Comparison of ENCODE assay signal across 8 cellular contexts in genomic region chr16:27234603-27235002, GRCh38. TPM values are rescaled to one million over a fixed set of nuclear protein-coding genes. Genes with fewer than 3 reads are reported as not detected.
A peak's percentile ranks its signal among the peaks of the same experiment; 100 is the strongest.
DNase-seq lines count a peak whose midpoint lies in the region; ATAC-seq and TF ChIP-seq lines count a peak whose summit lies in the region.

No MANE protein-coding gene starts in this region.

- CTCF ChIA-PET in CD4-positive, alpha-beta memory T cell (lab: Charles Lee; ENCODE audit: partially characterized antibody), result interaction anchor here (0.7 to 9.9 kb wide), 43 partner anchors 9 to 229 kb away, joined by 3 to 213 read pairs (median 9); partner anchors contain the start of genes IL21R, KDM8 and NSMCE1

- intact Hi-C loops in CD4-positive, alpha-beta memory T cell (cut with micrococcal nuclease), result loop anchor here (1.0 kb wide), 9 partner anchors 31 to 223 kb away; partner anchors contain the start of genes IL21R, KDM8 and NSMCE1
- intact Hi-C loops in dendritic cell treated with granulocyte-macrophage colony-stimulating factor and Interleukin-4, amounts not matched to agents 40 ng/mL and 50 ng/mL, for 4 days (cut with micrococcal nuclease), result loop anchor here (1.0 to 10.0 kb wide), 5 partner anchors 38 to 220 kb away; partner anchors contain the start of gene IL4R
- intact Hi-C loops in posterior vena cava (cut with DNase I), result loop anchor here (5.0 to 10.0 kb wide), 4 partner anchors 80 to 220 kb away; partner anchors contain the start of gene IL4R (in 1 of the 2)

- no peaks in the 10 kb centered on the region for H3K9me3 ChIP-seq in CD4-positive, alpha-beta memory T cell (ENCODE audit: control insufficient read depth in 1 of 2, low read length in 2 of 2)
- no peaks in the 10 kb centered on the region for H3K9me3 ChIP-seq in Loucy (ENCODE audit: insufficient read depth, low read depth, low read length)

- no peaks in the 10 kb centered on the region for H4K20me1 ChIP-seq in Loucy (ENCODE audit: insufficient read depth, low read length, poor library complexity, severe bottlenecking)

- peak overlapping the region; percentile 97 to 100 (median 100) for H3K27ac Mint-ChIP-seq in CD4-positive, alpha-beta memory T cell
- peak overlapping the region; percentile 61 for H3K27ac Mint-ChIP-seq in dendritic cell treated with granulocyte-macrophage colony-stimulating factor and Interleukin-4, amounts not matched to agents 40 ng/mL and 50 ng/mL, for 4 days

- H3K27me3 ChIP-seq in CD4-positive, alpha-beta memory T cell (ENCODE audit: insufficient read depth, low read length), result no peaks in the 10 kb centered on the region
- H3K27me3 ChIP-seq in Loucy (ENCODE audit: insufficient read depth, low read length, poor library complexity, severe bottlenecking) (no peaks in the 10 kb centered on the region), foreskin keratinocyte (no peaks in the 10 kb centered on the region)

- peaks cover 100% of the 10 kb centered on the region for H3K4me1 ChIP-seq in CD4-positive, alpha-beta memory T cell (ENCODE audit: insufficient read depth, low read length)
- H3K4me1 ChIP-seq in Loucy (ENCODE audit: insufficient read depth, low read length, poor library complexity, severe bottlenecking) (peaks cover 84% of the 10 kb centered on the region), foreskin keratinocyte (peaks cover 7% of the 10 kb centered on the region)

- no peaks in the 10 kb centered on the region for H3K36me3 ChIP-seq in CD4-positive, alpha-beta memory T cell (ENCODE audit: insufficient read depth, low read length)
- H3K36me3 ChIP-seq in Loucy (ENCODE audit: insufficient read depth, low read length), result no peaks in the 10 kb centered on the region

- peaks cover 9 to 17% of the 10 kb centered on the region in 2 donors for H3K36me3 Mint-ChIP-seq in CD4-positive, alpha-beta memory T cell
- peaks cover 19% of the 10 kb centered on the region for H3K36me3 Mint-ChIP-seq in dendritic cell treated with granulocyte-macrophage colony-stimulating factor and Interleukin-4, amounts not matched to agents 40 ng/mL and 50 ng/mL, for 4 days (ENCODE audit: low read depth)

- peaks cover 68 to 99% (median 84%) of the 10 kb centered on the region in 4 donors for H3K4me1 Mint-ChIP-seq in CD4-positive, alpha-beta memory T cell
- H3K4me1 Mint-ChIP-seq in dendritic cell treated with granulocyte-macrophage colony-stimulating factor and Interleukin-4, amounts not matched to agents 40 ng/mL and 50 ng/mL, for 4 days (ENCODE audit: low read depth), result peaks cover 69% of the 10 kb centered on the region

- peak overlapping the region in 1 of 2 donors; percentile 26 for H3K4me3 ChIP-seq in CD4-positive, alpha-beta memory T cell (ENCODE audit: low read length in 2 of 2)
- peak overlapping the region; percentile 54 for H3K4me3 ChIP-seq in Loucy (ENCODE audit: low read length, poor library complexity, severe bottlenecking)

- no peaks in the 10 kb centered on the region for H3K9me3 Mint-ChIP-seq in CD4-positive, alpha-beta memory T cell
- no peaks in the 10 kb centered on the region for H3K9me3 Mint-ChIP-seq in dendritic cell treated with granulocyte-macrophage colony-stimulating factor and Interleukin-4, amounts not matched to agents 40 ng/mL and 50 ng/mL, for 4 days

- POLR2A ChIA-PET in CD4-positive, alpha-beta memory T cell (lab: Charles Lee; ENCODE audit: partially characterized antibody), result interaction anchor here (0.6 to 11.9 kb wide), 37 partner anchors 10 to 228 kb away, joined by 3 to 239 read pairs (median 13); partner anchors contain the start of genes IL21R, KDM8 and NSMCE1

- H3K79me2 ChIP-seq in Loucy (ENCODE audit: insufficient read depth, low read length), result peaks cover 8% of the 10 kb centered on the region; the same call in 1 of the 2 replicates

- H3K9me2 ChIP-seq in Loucy (replicated peaks; ENCODE audit: low read depth, low read length), result no peaks in the 10 kb centered on the region

- peak overlapping the region; percentile 90 for H3K27ac ChIP-seq in CD4-positive, alpha-beta memory T cell (ENCODE audit: low read depth, low read length)
- no peak overlapping the region for H3K27ac ChIP-seq in foreskin keratinocyte

- H3K27me3 Mint-ChIP-seq in CD4-positive, alpha-beta memory T cell, result no peaks in the 10 kb centered on the region
- no peaks in the 10 kb centered on the region for H3K27me3 Mint-ChIP-seq in dendritic cell treated with granulocyte-macrophage colony-stimulating factor and Interleukin-4, amounts not matched to agents 40 ng/mL and 50 ng/mL, for 4 days

- no peak for ATAC-seq in foreskin keratinocyte
- ATAC-seq in GM18520 (IDR thresholded peaks at IDR 0.05; ENCODE audit: unreplicated experiment), result no peak

- no peak overlapping the region for H2AFZ ChIP-seq in Loucy (ENCODE audit: low read length)

- H3K4me2 ChIP-seq in Loucy (ENCODE audit: low read depth, low read length, poor library complexity, severe bottlenecking), result peak overlapping the region; percentile 63

- H3K9ac ChIP-seq in Loucy (ENCODE audit: low read depth, low read length, poor library complexity, severe bottlenecking), result peak overlapping the region; percentile 67

- peaks cover 7% of the 10 kb centered on the region; the same call in 1 of the 2 replicates for H3F3A ChIP-seq in Loucy (ENCODE audit: low read depth)

- peak overlapping the region; percentile 75 to 92 (median 84) for H3K4me3 Mint-ChIP-seq in CD4-positive, alpha-beta memory T cell
- no peak overlapping the region for H3K4me3 Mint-ChIP-seq in dendritic cell treated with granulocyte-macrophage colony-stimulating factor and Interleukin-4, amounts not matched to agents 40 ng/mL and 50 ng/mL, for 4 days

- TF ChIP-seq CTCF in Loucy (conservative IDR thresholded peaks at IDR 0.05; ENCODE audit: low read length) (no peak), foreskin keratinocyte (conservative IDR thresholded peaks at IDR 0.05) (no peak)

- no peak for DNase-seq in CD4-positive, alpha-beta memory T cell
- DNase-seq in posterior vena cava (ENCODE audit: low spot score), result peak; percentile 67
- DNase-seq in UCSD-AML1 (lab: John Stamatoyannopoulos, UW; ENCODE audit: unreplicated experiment), result no peak
- DNase-seq in A172 (ENCODE audit: low spot score), result no peak
- no peak for DNase-seq in foreskin keratinocyte

RNA-seq across cellular contexts. Expression of gene KDM8, which starts 31.3 kb away (rescaled TPM):
- 10 to 100 TPM; 28.6 to 31.0 TPM for total RNA-seq in CD4-positive, alpha-beta memory T cell
- polyA plus RNA-seq in CD4-positive, alpha-beta memory T cell, result 1 to 10 TPM; 4.8 to 8.1 TPM
- total RNA-seq in posterior vena cava, result 1 to 10 TPM; 4.4 to 4.6 TPM
- 2.7 and 6.0 TPM in 2 replicates for total RNA-seq in A172 (2014; rRNA removed; shearing (Covaris generic))
- 1.8 and 2.6 TPM in 2 replicates for total RNA-seq in foreskin keratinocyte
- polyA plus RNA-seq in foreskin keratinocyte, result 1.8 TPM in 2 replicates

RNA-seq across cellular contexts. Expression of gene NSMCE1, which starts 34.0 kb away (rescaled TPM):
- 10 to 100 TPM; 66.6 to 70.7 TPM for total RNA-seq in CD4-positive, alpha-beta memory T cell
- polyA plus RNA-seq in CD4-positive, alpha-beta memory T cell, result 100 to 1,000 TPM; 142 to 202 TPM
- total RNA-seq in posterior vena cava (10 to 100 TPM; 45.3 to 52.0 TPM), foreskin keratinocyte (65.4 and 68.7 TPM in 2 replicates)
- total RNA-seq in A172 (2014; rRNA removed; shearing (Covaris generic)), result 96.6 and 104 TPM in 2 replicates
- polyA plus RNA-seq in foreskin keratinocyte, result 88.8 and 91.5 TPM in 2 replicates
